Comparison of ENCODE assay signal across 20 cellular contexts in the genomic region with DNA sequence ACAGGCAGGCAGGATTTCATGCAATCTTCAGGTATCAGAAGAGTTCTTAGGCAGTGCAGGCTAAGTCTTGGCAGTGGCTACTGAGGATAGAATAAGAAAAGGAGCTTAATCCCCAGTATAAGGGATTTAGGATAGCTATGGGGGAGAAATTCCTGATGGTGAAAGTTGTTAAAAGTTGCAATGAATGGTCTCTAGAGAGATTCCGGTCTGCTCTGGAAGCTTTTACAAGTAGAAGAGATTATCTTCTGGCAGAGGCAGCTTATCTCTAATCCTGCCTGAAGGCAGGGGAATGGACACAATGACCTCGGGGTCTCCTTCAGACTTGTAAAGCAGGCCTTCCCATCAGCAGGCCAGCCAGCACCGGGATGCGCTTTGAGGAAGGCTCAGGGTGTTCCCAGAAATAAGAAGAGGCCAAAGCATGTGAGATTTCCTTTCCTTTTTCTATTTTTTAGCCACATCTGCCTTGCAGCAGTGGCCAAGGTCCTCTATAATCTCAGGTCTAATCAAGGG.
"Had no signal": no experiment of that assay in that cellular context is flagged by ENCODE, and none has a peak within 500 bp of the region (broad histone marks: within the 10 kb centered on the region; RNA-seq: fewer than 3 reads in every experiment).

No MANE protein-coding gene starts in this region.

- H3K27ac ChIP-seq: SJCRH30 had no signal

- H3K27me3 ChIP-seq: MG63 had no signal

- H3K9me3 ChIP-seq: MG63 had no signal

- H3K36me3 ChIP-seq: MG63, SJCRH30 had no signal

- DNase-seq: KBM-7, MG63, NCI-H1092, NCI-H1105 treated with DMSO at 0.1 percent for 48 hours, NCI-H1417 treated with DMSO at 0.1 percent for 48 hours, NCI-H146, NCI-H1694 treated with DMSO at 0.1 percent for 48 hours, NCI-H2029, NCI-H2081 treated with DMSO at 0.1 percent for 48 hours, NCI-H2171, NCI-H226, NCI-H446 treated with DMSO at 0.1 percent for 48 hours, NCI-H510A treated with DMSO at 0.1 percent for 48 hours, NCI-H526, PC-3, SHP77 treated with DMSO at 0.1 percent for 48 hours had no signal

- ATAC-seq: Panc1, PC-3, Right ventricle myocardium inferior, SK-N-SH treated with all-trans-retinoic acid at 6 μM for 48 hours had no signal

- H3K4me3 ChIP-seq: MG63, SJCRH30 had no signal
